Comparison of ENCODE assay signal across 1 cellular context in the genomic region with DNA sequence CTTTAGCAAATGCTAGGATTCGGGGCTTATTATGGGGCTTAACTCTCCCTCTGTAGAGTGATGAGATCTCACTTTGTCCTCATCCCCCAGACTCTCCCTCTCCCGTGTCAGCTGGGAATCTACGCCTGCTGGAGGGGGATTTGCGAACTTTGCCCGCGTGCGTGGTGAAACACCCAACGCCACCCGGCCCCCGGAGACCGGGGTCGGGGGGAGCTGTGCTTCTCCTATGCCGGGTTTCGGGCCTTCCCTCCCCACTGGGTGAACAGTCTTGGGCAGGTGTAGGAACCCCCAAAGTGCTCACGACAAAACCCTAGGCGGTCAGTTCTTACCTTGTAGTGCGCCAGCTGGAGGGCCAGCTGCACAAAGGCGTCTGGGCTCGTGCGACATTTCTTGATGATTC.
TF ChIP-seq lines count a peak whose summit lies in the region.

No MANE protein-coding gene starts in this region.

TF ChIP-seq in WTC11, 78 proteins besides CTCF, POLR2A, EP300 and RAD21 (continued from another document):
- TF ChIP-seq, protein P1, sequence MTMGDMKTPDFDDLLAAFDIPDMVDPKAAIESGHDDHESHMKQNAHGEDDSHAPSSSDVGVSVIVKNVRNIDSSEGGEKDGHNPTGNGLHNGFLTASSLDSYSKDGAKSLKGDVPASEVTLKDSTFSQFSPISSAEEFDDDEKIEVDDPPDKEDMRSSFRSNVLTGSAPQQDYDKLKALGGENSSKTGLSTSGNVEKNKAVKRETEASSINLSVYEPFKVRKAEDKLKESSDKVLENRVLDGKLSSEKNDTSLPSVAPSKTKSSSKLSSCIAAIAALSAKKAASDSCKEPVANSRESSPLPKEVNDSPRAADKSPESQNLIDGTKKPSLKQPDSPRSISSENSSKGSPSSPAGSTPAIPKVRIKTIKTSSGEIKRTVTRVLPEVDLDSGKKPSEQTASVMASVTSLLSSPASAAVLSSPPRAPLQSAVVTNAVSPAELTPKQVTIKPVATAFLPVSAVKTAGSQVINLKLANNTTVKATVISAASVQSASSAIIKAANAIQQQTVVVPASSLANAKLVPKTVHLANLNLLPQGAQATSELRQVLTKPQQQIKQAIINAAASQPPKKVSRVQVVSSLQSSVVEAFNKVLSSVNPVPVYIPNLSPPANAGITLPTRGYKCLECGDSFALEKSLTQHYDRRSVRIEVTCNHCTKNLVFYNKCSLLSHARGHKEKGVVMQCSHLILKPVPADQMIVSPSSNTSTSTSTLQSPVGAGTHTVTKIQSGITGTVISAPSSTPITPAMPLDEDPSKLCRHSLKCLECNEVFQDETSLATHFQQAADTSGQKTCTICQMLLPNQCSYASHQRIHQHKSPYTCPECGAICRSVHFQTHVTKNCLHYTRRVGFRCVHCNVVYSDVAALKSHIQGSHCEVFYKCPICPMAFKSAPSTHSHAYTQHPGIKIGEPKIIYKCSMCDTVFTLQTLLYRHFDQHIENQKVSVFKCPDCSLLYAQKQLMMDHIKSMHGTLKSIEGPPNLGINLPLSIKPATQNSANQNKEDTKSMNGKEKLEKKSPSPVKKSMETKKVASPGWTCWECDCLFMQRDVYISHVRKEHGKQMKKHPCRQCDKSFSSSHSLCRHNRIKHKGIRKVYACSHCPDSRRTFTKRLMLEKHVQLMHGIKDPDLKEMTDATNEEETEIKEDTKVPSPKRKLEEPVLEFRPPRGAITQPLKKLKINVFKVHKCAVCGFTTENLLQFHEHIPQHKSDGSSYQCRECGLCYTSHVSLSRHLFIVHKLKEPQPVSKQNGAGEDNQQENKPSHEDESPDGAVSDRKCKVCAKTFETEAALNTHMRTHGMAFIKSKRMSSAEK (CRISPR knock-in tag; IDR thresholded peaks at IDR 0.05; ENCODE audit: borderline replicate concordance), result no peak
- no peak for TF ChIP-seq KAT7 (CRISPR knock-in tag; IDR thresholded peaks at IDR 0.05; ENCODE audit: borderline replicate concordance)
- TF ChIP-seq CBFB (CRISPR knock-in tag; IDR thresholded peaks at IDR 0.05; ENCODE audit: low read depth), result no peak
